19 cellular contexts compared by ENCODE assay signal in the genomic region with DNA sequence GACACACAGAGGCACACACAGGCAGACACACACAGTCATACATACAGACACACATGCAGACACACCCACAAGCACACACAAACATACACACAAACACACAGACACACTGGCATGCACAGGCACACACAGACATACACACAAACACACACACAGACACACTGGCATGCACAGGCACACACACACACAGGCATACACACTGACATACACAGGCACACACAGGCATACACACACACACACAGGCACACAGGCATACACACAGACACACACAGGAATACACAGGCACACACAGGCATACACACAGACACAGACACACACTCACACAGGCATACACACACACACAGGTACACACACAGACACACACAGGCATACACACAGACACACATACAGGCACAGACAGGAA.
"Had no signal": no experiment of that assay in that cellular context is flagged by ENCODE, and none has a peak within 500 bp of the region (broad histone marks: within the 10 kb centered on the region; RNA-seq: fewer than 3 reads in every experiment).

No MANE protein-coding gene starts in this region.

- H3K4me1 Mint-ChIP-seq: naive thymus-derived CD4-positive, alpha-beta T cell; nephron progenitor cell had no signal

- H3K36me3 ChIP-seq: esophagus muscularis mucosa, gastrocnemius medialis, heart right ventricle, neutrophil, right atrium auricular region, uterus had no signal

- H3K27ac ChIP-seq: epithelial cell of prostate, esophagus muscularis mucosa, gastrocnemius medialis, heart right ventricle, neutrophil, right atrium auricular region, uterus had no signal

- H3K9me3 ChIP-seq: gastrocnemius medialis, neutrophil, uterus had no signal

- H3K4me3 ChIP-seq: esophagus muscularis mucosa, gastrocnemius medialis, heart right ventricle, right atrium auricular region, uterus had no signal

- ATAC-seq: effector memory CD8-positive, alpha-beta T cell; gastrocnemius medialis; heart right ventricle; left lobe of liver; naive thymus-derived CD4-positive, alpha-beta T cell had no signal

- DNase-seq: effector memory CD8-positive, alpha-beta T cell; gastrocnemius medialis; heart right ventricle; hypothalamus; mammary epithelial cell; naive thymus-derived CD4-positive, alpha-beta T cell; nephron progenitor cell; small intestine; stimulated activated CD4-positive, alpha-beta T cell treated with anti-CD3 and anti-CD28 coated beads, Interleukin-12 subunit alpha, Interleukin-12 subunit beta, amount 100 ng/mL, for 4 hours; stimulated activated naive CD4-positive, alpha-beta T cell treated with Interleukin-2 at 50 U/mL for 16 hours; uterus had no signal

- H3K9me3 Mint-ChIP-seq: type B pancreatic cell had no signal

- H3K4me3 Mint-ChIP-seq: dendritic cell treated with granulocyte-macrophage colony-stimulating factor and Interleukin-4, amounts not matched to agents 40 ng/mL and 50 ng/mL, for 4 days; effector memory CD8-positive, alpha-beta T cell; naive thymus-derived CD4-positive, alpha-beta T cell; nephron progenitor cell; type B pancreatic cell had no signal

- FAIRE-seq: islet of Langerhans, small intestine had no signal

- H3K27me3 Mint-ChIP-seq: dendritic cell treated with granulocyte-macrophage colony-stimulating factor and Interleukin-4, amounts not matched to agents 40 ng/mL and 50 ng/mL, for 4 days; effector memory CD8-positive, alpha-beta T cell; naive thymus-derived CD4-positive, alpha-beta T cell; type B pancreatic cell had no signal

- H3K4me1 ChIP-seq: esophagus muscularis mucosa, gastrocnemius medialis, heart right ventricle, right atrium auricular region, uterus had no signal

- H3K27ac Mint-ChIP-seq: dendritic cell treated with granulocyte-macrophage colony-stimulating factor and Interleukin-4, amounts not matched to agents 40 ng/mL and 50 ng/mL, for 4 days; effector memory CD8-positive, alpha-beta T cell; naive thymus-derived CD4-positive, alpha-beta T cell; nephron progenitor cell; type B pancreatic cell had no signal

- H3K27me3 ChIP-seq: esophagus muscularis mucosa, gastrocnemius medialis, heart right ventricle, neutrophil, right atrium auricular region, uterus had no signal

- H3K36me3 Mint-ChIP-seq: naive thymus-derived CD4-positive, alpha-beta T cell; type B pancreatic cell had no signal
